In genomic region chr11:102109896-102110760, GRCh38 we compare ENCODE assay signal across 8 cellular contexts. TPM values are rescaled to one million over a fixed set of nuclear protein-coding genes. Genes with fewer than 3 reads are reported as not detected.
DNase-seq lines count a peak whose midpoint lies in the region; ATAC-seq and TF ChIP-seq lines count a peak whose summit lies in the region.

Gene YAP1, plus strand, starts transcription at chr11:102110447. Its CDS starts 402 bp downstream, at chr11:102110849.

- H3K27me3 ChIP-seq in adrenal gland = no peaks in the 10 kb centered on the region
- peaks cover 0 to 74% (median 0%) of the 10 kb centered on the region in 7 donors for H3K27me3 ChIP-seq in heart right ventricle

- H3K4me1 ChIP-seq in adrenal gland (replicated peaks in 1 of 2) (peaks cover 0 to 29% of the 10 kb centered on the region in 2 donors), heart right ventricle (peaks cover 0 to 39% (median 28%) of the 10 kb centered on the region in 9 donors)

- H3K4me3 Mint-ChIP-seq in type B pancreatic cell = peak within 1 kb of the TSS; percentile 100

- DNase-seq in C1 segment of cervical spinal cord (lab: John Stamatoyannopoulos, UW) (peak; percentile 3 to 72 (median 43)), SW480 (ENCODE audit: low spot score) (peak; percentile 90), adrenal gland (peak; percentile 84 to 90 (median 87)), heart right ventricle (peak; percentile 91), posterior cingulate gyrus (peak; percentile 22 to 93 (median 60)), type B pancreatic cell (ENCODE audit: extremely low spot score, unreplicated experiment) (peak; percentile 94)

- H3K4me1 Mint-ChIP-seq in type B pancreatic cell (ENCODE audit: unreplicated experiment) = peaks cover 23% of the 10 kb centered on the region

- H3K27ac ChIP-seq in adrenal gland (peak within 1 kb of the TSS; percentile 74 to 96 (median 94)), heart right ventricle (peak within 1 kb of the TSS; percentile 94 to 99 (median 98))

- H3K27me3 Mint-ChIP-seq in type B pancreatic cell = no peaks in the 10 kb centered on the region

- TF ChIP-seq POLR2A in adrenal gland (IDR thresholded peaks at IDR 0.05) = peak in 1 of 2 donors; percentile 82

- H3K9me3 ChIP-seq in adrenal gland (replicated peaks in 1 of 3) (no peaks in the 10 kb centered on the region), heart right ventricle (no peaks in the 10 kb centered on the region)

- H3K36me3 ChIP-seq in adrenal gland (replicated peaks in 1 of 2) = no peaks in the 10 kb centered on the region
- peaks cover 0 to 12% (median 0%) of the 10 kb centered on the region in 9 donors for H3K36me3 ChIP-seq in heart right ventricle

- peaks cover 6% of the 10 kb centered on the region for H3K36me3 Mint-ChIP-seq in type B pancreatic cell

- no peaks in the 10 kb centered on the region for H3K9me3 Mint-ChIP-seq in type B pancreatic cell

- TF ChIP-seq CTCF in adrenal gland (IDR thresholded peaks at IDR 0.05) (no peak), heart right ventricle (IDR thresholded peaks at IDR 0.05) (peak in 2 of 9 donors; percentile 3 to 12), type B pancreatic cell (conservative IDR thresholded peaks at IDR 0.05) (peak; percentile 28)

- intact Hi-C loops in adrenal gland (cut with DNase I) (loop anchor here (10.0 kb wide), 2 partner anchors 125 to 155 kb away; no protein-coding TSS in a partner anchor), heart right ventricle (cut with DNase I) (loop anchor here in 6 of 10 donors (2.0 to 10.0 kb wide), 10 partner anchors 37 to 165 kb away; partner anchors contain the start of gene CFAP300 (in 1 of the 6)), posterior cingulate gyrus (cut with DNase I) (no loop called here)

- ATAC-seq in GM19452 (IDR thresholded peaks at IDR 0.05; ENCODE audit: unreplicated experiment) = peak; percentile 86
- peak; percentile 71 for ATAC-seq in HG03558 (IDR thresholded peaks at IDR 0.05; ENCODE audit: extremely low read depth, unreplicated experiment)
- ATAC-seq in heart right ventricle = peak; percentile 85 to 93 (median 90)

- peak within 1 kb of the TSS; percentile 100 for H3K27ac Mint-ChIP-seq in type B pancreatic cell

- WGBS in adrenal gland, 4 donors = 0 to 2% (median 1%) methylated on average over 41 to 104 of the region's 104 CpGs
- 0 to 1% methylated on average over 91 to 104 of the region's 104 CpGs for WGBS in heart right ventricle, 2 donors

- H3K4me3 ChIP-seq in adrenal gland (peak within 1 kb of the TSS; percentile 45 to 74 (median 63)), heart right ventricle (peak within 1 kb of the TSS; percentile 74 to 98 (median 89))

RNA-seq across cellular contexts. Expression of gene YAP1, which starts in this region (rescaled TPM):
- total RNA-seq in adrenal gland = 100 to 1,000 TPM in 5 of 8 donors, 10 to 100 TPM in 3; 34.9 to 135 (median 105) TPM
- 10 to 100 TPM; 16.3 to 39.0 (median 19.8) TPM for polyA plus RNA-seq in adrenal gland
- 10 to 100 TPM; 56.5 to 91.3 (median 68.7) TPM for total RNA-seq in heart right ventricle
- 10 to 100 TPM; 15.7 to 19.8 TPM for polyA plus RNA-seq in heart right ventricle
- 183 and 199 TPM in 2 replicates for total RNA-seq in type B pancreatic cell (ENCODE audit: low replicate concordance)

Comparison
In these comparisons a context has a peak if more than half of its experiments do, and no peak if none do; other contexts are left out.
1. Peak in every context shown above with its lines: DNase-seq, ATAC-seq, H3K4me3 ChIP-seq and H3K27ac ChIP-seq.
2. DNase-seq: peak in every context shown above with its lines; median percentile 94 in type B pancreatic cell; 91 in heart right ventricle; 90 in SW480; 87 in adrenal gland; 60 in posterior cingulate gyrus; 43 in C1 segment of cervical spinal cord.